In the genomic region with DNA sequence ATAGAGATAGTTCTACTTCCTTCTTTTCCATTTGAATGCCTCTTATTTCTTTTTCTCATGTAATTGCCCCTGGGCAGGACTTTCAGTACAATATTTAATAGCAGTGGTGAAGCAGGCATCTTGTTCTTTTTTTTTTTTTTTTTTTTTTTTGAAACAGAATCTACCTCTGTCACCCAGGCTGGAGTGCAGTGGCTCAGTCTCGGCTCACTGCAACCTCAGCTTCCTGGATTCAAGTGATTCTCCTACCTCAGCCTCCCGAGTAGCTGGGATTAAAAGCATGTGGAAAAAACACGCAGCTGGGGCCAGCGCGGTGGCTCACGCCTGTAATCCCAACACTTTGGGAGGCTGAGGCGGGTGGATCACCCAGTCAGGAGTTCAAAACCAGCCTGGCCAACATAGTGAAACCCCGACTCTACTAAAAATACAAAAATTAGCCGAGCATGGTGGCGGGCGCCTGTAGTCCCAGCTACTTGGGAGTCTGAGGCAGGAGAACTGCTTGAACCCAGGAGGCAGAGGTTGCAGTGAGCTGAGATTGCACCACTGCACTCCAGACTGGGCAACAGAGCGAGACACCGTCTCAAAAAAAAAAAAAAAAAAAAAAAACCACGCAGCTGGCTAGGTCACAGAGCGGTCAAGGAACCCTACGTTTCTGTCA, we compare ENCODE assay signal across 16 cellular contexts. TPM values are rescaled to one million over a fixed set of nuclear protein-coding genes. Genes with fewer than 3 reads are reported as not detected.
"Had no signal": no experiment of that assay in that cellular context is flagged by ENCODE, and none has a peak within 500 bp of the region (broad histone marks: within the 10 kb centered on the region; RNA-seq: fewer than 3 reads in every experiment).

No MANE protein-coding gene starts in this region.

RNA-seq across cellular contexts. Expression of gene GRIN1, which starts 16.0 kb away (rescaled TPM):
- total RNA-seq: activated CD4-positive, alpha-beta memory T cell treated with anti-CD3 and anti-CD28 coated beads for 36 hours; activated CD4-positive, alpha-beta T cell treated with anti-CD3 and anti-CD28 coated beads, Interleukin-2, amount 10 ng/mL, durations not matched to agents 24 days and 14 days; activated naive CD8-positive, alpha-beta T cell treated with anti-CD3 and anti-CD28 coated beads, Interleukin-2, amount 10 ng/mL, durations not matched to agents 7 days and 5 days; ascending aorta; dermis microvascular lymphatic vessel endothelial cell; glomerular endothelial cell; left lobe of liver; mononuclear cell; omental fat pad; right atrium auricular region; smooth muscle cell had no signal
- polyA plus RNA-seq: smooth muscle cell had no signal

RNA-seq across cellular contexts. Expression of gene LRRC26, which starts 46.9 kb away (rescaled TPM):
- total RNA-seq: activated CD4-positive, alpha-beta memory T cell treated with anti-CD3 and anti-CD28 coated beads for 36 hours; activated CD4-positive, alpha-beta T cell treated with anti-CD3 and anti-CD28 coated beads, Interleukin-2, amount 10 ng/mL, durations not matched to agents 24 days and 14 days; activated CD8-positive, alpha-beta memory T cell treated with anti-CD3 and anti-CD28 coated beads for 36 hours; activated naive CD8-positive, alpha-beta T cell treated with anti-CD3 and anti-CD28 coated beads, Interleukin-2, amount 10 ng/mL, durations not matched to agents 7 days and 5 days; ascending aorta; cardiac muscle cell; dermis microvascular lymphatic vessel endothelial cell; glomerular endothelial cell; left lobe of liver; natural killer cell treated with Interleukin-12 subunit alpha and Interleukin-12 subunit beta and Interleukin-15 and Interleukin-18, amount 100 ng/mL, for 72 hours; omental fat pad; pulmonary artery endothelial cell; right atrium auricular region; smooth muscle cell; urinary bladder had no signal
- polyA plus RNA-seq: smooth muscle cell, urinary bladder had no signal
